In genomic region chr7:147916573-147916972, GRCh38 we compare ENCODE assay signal across 7 cellular contexts.
"Had no signal": no experiment of that assay in that cellular context is flagged by ENCODE, and none has a peak within 500 bp of the region (broad histone marks: within the 10 kb centered on the region; RNA-seq: fewer than 3 reads in every experiment).

No MANE protein-coding gene starts in this region.

- DNase-seq: Karpas-422, Kasumi-1, KBM-7, KG1 had no signal

- H3K27ac ChIP-seq: HL-60, KMS-11 had no signal

- FAIRE-seq: HTR-8/SVneo had no signal

- H3K4me2 ChIP-seq: KMS-11 had no signal

- H3K9ac ChIP-seq: KMS-11 had no signal
